1 cellular context compared by ENCODE assay signal in the genomic region with DNA sequence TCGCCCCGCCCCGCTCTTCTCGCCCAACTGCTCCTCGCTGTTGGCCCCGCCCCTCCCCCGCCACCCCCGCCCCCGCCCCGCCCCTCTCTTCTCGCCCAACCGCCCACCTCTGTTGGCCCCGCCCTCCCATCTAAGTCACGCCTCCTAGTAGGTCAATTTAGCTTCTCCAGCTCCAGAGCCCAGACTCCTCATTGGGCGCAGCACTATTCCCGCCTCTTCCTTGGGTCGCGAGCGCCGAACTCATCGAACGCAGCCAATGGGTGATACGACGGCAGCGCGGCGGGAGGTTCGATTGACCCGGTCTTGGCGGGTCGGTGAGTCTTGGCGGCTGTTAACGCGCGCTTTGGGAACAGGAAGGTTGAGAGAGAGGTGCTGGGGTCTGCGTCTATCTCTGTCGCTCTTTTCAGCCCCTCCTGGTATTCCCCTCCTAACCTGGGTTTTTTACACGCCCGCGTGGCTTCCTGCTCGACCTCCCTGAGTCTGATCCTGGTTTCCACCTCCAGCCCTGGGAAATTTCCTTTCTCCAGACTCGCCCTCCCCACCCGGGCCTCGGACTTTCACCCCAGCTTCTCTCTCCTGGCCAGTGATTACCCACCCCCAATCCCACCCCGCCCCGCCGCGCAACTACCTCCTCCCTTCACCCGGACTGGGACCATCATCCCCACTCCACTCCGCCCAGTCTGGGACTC.
TF ChIP-seq lines count a peak whose summit lies in the region.

RAD54L (plus strand) TSS at position 331 of the 689 bp plus-strand sequence. CDS start 643 bp downstream, outside the sequence.

TF ChIP-seq in HEK293, 187 proteins besides CTCF, POLR2A, EP300 and RAD21 (continued from another document and continues in another):
- TF ChIP-seq, protein P1, sequence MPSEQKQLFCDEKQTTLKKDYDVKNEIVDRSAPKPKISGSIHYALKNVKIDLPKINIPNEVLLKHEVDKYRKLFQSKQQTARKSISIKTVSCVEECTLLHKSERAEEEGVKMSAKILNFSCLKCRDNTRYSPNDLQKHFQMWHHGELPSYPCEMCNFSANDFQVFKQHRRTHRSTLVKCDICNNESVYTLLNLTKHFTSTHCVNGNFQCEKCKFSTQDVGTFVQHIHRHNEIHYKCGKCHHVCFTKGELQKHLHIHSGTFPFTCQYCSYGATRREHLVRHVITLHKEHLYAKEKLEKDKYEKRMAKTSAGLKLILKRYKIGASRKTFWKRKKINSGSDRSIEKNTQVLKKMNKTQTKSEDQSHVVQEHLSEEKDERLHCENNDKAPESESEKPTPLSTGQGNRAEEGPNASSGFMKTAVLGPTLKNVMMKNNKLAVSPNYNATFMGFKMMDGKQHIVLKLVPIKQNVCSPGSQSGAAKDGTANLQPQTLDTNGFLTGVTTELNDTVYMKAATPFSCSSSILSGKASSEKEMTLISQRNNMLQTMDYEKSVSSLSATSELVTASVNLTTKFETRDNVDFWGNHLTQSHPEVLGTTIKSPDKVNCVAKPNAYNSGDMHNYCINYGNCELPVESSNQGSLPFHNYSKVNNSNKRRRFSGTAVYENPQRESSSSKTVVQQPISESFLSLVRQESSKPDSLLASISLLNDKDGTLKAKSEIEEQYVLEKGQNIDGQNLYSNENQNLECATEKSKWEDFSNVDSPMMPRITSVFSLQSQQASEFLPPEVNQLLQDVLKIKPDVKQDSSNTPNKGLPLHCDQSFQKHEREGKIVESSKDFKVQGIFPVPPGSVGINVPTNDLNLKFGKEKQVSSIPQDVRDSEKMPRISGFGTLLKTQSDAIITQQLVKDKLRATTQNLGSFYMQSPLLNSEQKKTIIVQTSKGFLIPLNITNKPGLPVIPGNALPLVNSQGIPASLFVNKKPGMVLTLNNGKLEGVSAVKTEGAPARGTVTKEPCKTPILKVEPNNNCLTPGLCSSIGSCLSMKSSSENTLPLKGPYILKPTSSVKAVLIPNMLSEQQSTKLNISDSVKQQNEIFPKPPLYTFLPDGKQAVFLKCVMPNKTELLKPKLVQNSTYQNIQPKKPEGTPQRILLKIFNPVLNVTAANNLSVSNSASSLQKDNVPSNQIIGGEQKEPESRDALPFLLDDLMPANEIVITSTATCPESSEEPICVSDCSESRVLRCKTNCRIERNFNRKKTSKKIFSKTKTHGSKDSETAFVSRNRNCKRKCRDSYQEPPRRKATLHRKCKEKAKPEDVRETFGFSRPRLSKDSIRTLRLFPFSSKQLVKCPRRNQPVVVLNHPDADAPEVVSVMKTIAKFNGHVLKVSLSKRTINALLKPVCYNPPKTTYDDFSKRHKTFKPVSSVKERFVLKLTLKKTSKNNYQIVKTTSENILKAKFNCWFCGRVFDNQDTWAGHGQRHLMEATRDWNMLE (tag by site-specific recombination; conservative IDR thresholded peaks at IDR 0.05; ENCODE audit: low read depth): peak; percentile 60
- TF ChIP-seq, protein P2, sequence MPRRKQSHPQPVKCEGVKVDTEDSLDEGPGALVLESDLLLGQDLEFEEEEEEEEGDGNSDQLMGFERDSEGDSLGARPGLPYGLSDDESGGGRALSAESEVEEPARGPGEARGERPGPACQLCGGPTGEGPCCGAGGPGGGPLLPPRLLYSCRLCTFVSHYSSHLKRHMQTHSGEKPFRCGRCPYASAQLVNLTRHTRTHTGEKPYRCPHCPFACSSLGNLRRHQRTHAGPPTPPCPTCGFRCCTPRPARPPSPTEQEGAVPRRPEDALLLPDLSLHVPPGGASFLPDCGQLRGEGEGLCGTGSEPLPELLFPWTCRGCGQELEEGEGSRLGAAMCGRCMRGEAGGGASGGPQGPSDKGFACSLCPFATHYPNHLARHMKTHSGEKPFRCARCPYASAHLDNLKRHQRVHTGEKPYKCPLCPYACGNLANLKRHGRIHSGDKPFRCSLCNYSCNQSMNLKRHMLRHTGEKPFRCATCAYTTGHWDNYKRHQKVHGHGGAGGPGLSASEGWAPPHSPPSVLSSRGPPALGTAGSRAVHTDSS (tag by site-specific recombination; IDR thresholded peaks at IDR 0.05): no peak
- TF ChIP-seq ZNF623 (tag by site-specific recombination; IDR thresholded peaks at IDR 0.05) (no peak), ZBTB17 (tag by site-specific recombination; IDR thresholded peaks at IDR 0.05) (peak; percentile 99), ZNF704 (tag by site-specific recombination; IDR thresholded peaks at IDR 0.05) (no peak), ZNF488 (tag by site-specific recombination; IDR thresholded peaks at IDR 0.05) (no peak), ZBTB8A (tag by site-specific recombination; IDR thresholded peaks at IDR 0.05) (peak; percentile 37; the same call in 1 of the 2 replicates), SALL2 (tag by site-specific recombination; IDR thresholded peaks at IDR 0.05; ENCODE audit: borderline replicate concordance) (no peak), YY2 (tag by site-specific recombination; IDR thresholded peaks at IDR 0.05) (no peak), ZNF175 (tag by site-specific recombination; IDR thresholded peaks at IDR 0.05) (no peak), GLIS1 (tag by site-specific recombination; IDR thresholded peaks at IDR 0.05) (peak; percentile 81), GLI4 (tag by site-specific recombination; IDR thresholded peaks at IDR 0.05) (0 out of 2 replicates have a peak, but pooled peaks have one; percentile 17), ZXDB (tag by site-specific recombination; IDR thresholded peaks at IDR 0.05) (peak; percentile 65), ZFHX2 (tag by site-specific recombination; conservative IDR thresholded peaks at IDR 0.05) (peak; percentile 61), ZNF560 (tag by site-specific recombination; IDR thresholded peaks at IDR 0.05; ENCODE audit: borderline replicate concordance) (no peak), ZNF426 (tag by site-specific recombination; IDR thresholded peaks at IDR 0.05) (no peak), WT1 (tag by site-specific recombination; IDR thresholded peaks at IDR 0.05) (peak; percentile 46; the same call in 1 of the 2 replicates), ZEB2 (tag by site-specific recombination; IDR thresholded peaks at IDR 0.05) (0 out of 2 replicates have a peak, but pooled peaks have one; percentile 1), PRDM10 (tag by site-specific recombination; IDR thresholded peaks at IDR 0.05) (peak; percentile 70), ZNF701 (tag by site-specific recombination; IDR thresholded peaks at IDR 0.05) (no peak), GFI1B (tag by site-specific recombination; IDR thresholded peaks at IDR 0.05) (no peak), ZNF510 (tag by site-specific recombination; IDR thresholded peaks at IDR 0.05; ENCODE audit: insufficient replicate concordance) (no peak), SCRT1 (tag by site-specific recombination; IDR thresholded peaks at IDR 0.05; ENCODE audit: borderline replicate concordance) (no peak), SCRT2 (tag by site-specific recombination; IDR thresholded peaks at IDR 0.05) (no peak), ZNF114 (tag by site-specific recombination; IDR thresholded peaks at IDR 0.05) (no peak), IKZF3 (tag by site-specific recombination; IDR thresholded peaks at IDR 0.05) (peak; percentile 41; the same call in 1 of the 2 replicates), HOXC10 (CRISPR knock-in tag; IDR thresholded peaks at IDR 0.05) (peak; percentile 74; the same call in 1 of the 2 replicates)
- TF ChIP-seq, protein P3, sequence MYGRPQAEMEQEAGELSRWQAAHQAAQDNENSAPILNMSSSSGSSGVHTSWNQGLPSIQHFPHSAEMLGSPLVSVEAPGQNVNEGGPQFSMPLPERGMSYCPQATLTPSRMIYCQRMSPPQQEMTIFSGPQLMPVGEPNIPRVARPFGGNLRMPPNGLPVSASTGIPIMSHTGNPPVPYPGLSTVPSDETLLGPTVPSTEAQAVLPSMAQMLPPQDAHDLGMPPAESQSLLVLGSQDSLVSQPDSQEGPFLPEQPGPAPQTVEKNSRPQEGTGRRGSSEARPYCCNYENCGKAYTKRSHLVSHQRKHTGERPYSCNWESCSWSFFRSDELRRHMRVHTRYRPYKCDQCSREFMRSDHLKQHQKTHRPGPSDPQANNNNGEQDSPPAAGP (tag by site-specific recombination; IDR thresholded peaks at IDR 0.05): peak; percentile 44
- TF ChIP-seq, protein P4, sequence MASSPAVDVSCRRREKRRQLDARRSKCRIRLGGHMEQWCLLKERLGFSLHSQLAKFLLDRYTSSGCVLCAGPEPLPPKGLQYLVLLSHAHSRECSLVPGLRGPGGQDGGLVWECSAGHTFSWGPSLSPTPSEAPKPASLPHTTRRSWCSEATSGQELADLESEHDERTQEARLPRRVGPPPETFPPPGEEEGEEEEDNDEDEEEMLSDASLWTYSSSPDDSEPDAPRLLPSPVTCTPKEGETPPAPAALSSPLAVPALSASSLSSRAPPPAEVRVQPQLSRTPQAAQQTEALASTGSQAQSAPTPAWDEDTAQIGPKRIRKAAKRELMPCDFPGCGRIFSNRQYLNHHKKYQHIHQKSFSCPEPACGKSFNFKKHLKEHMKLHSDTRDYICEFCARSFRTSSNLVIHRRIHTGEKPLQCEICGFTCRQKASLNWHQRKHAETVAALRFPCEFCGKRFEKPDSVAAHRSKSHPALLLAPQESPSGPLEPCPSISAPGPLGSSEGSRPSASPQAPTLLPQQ (tag by site-specific recombination; IDR thresholded peaks at IDR 0.05): no peak; the same call in 1 of the 2 replicates
- TF ChIP-seq, protein P5, sequence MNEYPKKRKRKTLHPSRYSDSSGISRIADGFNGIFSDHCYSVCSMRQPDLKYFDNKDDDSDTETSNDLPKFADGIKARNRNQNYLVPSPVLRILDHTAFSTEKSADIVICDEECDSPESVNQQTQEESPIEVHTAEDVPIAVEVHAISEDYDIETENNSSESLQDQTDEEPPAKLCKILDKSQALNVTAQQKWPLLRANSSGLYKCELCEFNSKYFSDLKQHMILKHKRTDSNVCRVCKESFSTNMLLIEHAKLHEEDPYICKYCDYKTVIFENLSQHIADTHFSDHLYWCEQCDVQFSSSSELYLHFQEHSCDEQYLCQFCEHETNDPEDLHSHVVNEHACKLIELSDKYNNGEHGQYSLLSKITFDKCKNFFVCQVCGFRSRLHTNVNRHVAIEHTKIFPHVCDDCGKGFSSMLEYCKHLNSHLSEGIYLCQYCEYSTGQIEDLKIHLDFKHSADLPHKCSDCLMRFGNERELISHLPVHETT (tag by site-specific recombination; IDR thresholded peaks at IDR 0.05): peak; percentile 86
- TF ChIP-seq, protein P6, sequence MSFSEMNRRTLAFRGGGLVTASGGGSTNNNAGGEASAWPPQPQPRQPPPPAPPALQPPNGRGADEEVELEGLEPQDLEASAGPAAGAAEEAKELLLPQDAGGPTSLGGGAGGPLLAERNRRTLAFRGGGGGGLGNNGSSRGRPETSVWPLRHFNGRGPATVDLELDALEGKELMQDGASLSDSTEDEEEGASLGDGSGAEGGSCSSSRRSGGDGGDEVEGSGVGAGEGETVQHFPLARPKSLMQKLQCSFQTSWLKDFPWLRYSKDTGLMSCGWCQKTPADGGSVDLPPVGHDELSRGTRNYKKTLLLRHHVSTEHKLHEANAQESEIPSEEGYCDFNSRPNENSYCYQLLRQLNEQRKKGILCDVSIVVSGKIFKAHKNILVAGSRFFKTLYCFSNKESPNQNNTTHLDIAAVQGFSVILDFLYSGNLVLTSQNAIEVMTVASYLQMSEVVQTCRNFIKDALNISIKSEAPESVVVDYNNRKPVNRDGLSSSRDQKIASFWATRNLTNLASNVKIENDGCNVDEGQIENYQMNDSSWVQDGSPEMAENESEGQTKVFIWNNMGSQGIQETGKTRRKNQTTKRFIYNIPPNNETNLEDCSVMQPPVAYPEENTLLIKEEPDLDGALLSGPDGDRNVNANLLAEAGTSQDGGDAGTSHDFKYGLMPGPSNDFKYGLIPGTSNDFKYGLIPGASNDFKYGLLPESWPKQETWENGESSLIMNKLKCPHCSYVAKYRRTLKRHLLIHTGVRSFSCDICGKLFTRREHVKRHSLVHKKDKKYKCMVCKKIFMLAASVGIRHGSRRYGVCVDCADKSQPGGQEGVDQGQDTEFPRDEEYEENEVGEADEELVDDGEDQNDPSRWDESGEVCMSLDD (tag by site-specific recombination; IDR thresholded peaks at IDR 0.05): no peak
